ENCODE assay signal across 10 cellular contexts in the genomic region with DNA sequence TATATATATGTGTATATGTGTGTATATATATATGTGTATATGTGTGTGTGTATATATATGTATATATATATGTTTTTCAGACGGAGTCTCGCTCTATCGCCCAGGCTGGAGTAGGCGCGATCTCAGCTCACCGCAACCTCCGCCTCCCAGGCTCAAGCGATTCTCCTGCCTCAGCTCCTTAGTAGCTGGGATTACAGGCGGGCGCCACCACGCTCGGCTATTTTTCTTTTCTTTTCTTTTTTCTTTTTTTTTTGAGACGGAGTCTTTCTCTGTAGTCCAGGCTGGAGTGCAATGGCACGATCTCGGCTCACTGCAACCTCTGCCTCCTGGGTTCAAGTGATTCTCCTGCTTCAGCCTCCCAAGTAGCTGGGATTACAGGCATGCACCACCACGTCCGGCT. TPM values are rescaled to one million over a fixed set of nuclear protein-coding genes. Genes with fewer than 3 reads are reported as not detected.
DNase-seq lines count a peak whose midpoint lies in the region; ATAC-seq, FAIRE-seq and TF ChIP-seq lines count a peak whose summit lies in the region.
"Not testable (repeated sequence)": the region's sequence is repeated elsewhere in the genome, so short reads cannot be mapped to it uniquely, and the experiment has no call there.
"Had no signal": no experiment of that assay in that cellular context is flagged by ENCODE, and none has a peak within 500 bp of the region (broad histone marks: within the 10 kb centered on the region; RNA-seq: fewer than 3 reads in every experiment).

No MANE protein-coding gene starts in this region.

- peak overlapping the region; percentile 51 for H3K27ac Mint-ChIP-seq in activated CD4-positive, alpha-beta T cell treated with anti-CD3 and anti-CD28 coated beads for 36 hours

- H3K36me3 Mint-ChIP-seq in activated CD4-positive, alpha-beta T cell treated with anti-CD3 and anti-CD28 coated beads for 36 hours (ENCODE audit: low read depth), result peaks cover 35% of the 10 kb centered on the region

- TF ChIP-seq POLR2A in A549 (IDR thresholded peaks at IDR 0.05; ENCODE audit: low read length); ovary (IDR thresholded peaks at IDR 0.05): not testable (repeated sequence)

- not testable (repeated sequence) for TF ChIP-seq EP300 in A549 (IDR thresholded peaks at IDR 0.05); ovary (IDR thresholded peaks at IDR 0.05)

- TF ChIP-seq RAD21 in A549 (conservative IDR thresholded peaks at IDR 0.05 in 1 of 2, IDR thresholded peaks at IDR 0.05 in 1 of 2), result not testable (repeated sequence)

- FAIRE-seq in A549 (lab: Jason Lieb, UNC), result not testable (repeated sequence)

- ATAC-seq in A549; activated CD4-positive, alpha-beta T cell treated with anti-CD3 and anti-CD28 coated beads for 36 hours: not testable (repeated sequence)

- H3K4me3 Mint-ChIP-seq in activated CD4-positive, alpha-beta T cell treated with anti-CD3 and anti-CD28 coated beads for 36 hours, result peak overlapping the region; percentile 98

- peaks cover 40% of the 10 kb centered on the region for H3K36me3 ChIP-seq in HUES48 (ENCODE audit: control insufficient read depth, insufficient read depth, low read length)
- not testable (repeated sequence) for H3K36me3 ChIP-seq in ovary

- peak overlapping the region; percentile 72 for H3K4me2 ChIP-seq in A549

- POLR2A ChIA-PET in A549 (lab: Yijun Ruan, JAX), result interaction anchor here (0.6 to 4.5 kb wide), 7 partner anchors 10 to 34 kb away, joined by 3 to 69 read pairs (median 6); a partner anchor contains a TSS
- POLR2A ChIA-PET in activated CD4-positive, alpha-beta T cell treated with anti-CD3 and anti-CD28 coated beads for 36 hours (lab: Charles Lee), result interaction anchor here (1.3 to 2.7 kb wide), 2 partner anchors 10 to 14 kb away, joined by 4 to 9 read pairs; no protein-coding TSS in a partner anchor

- 62% methylated on average over 17 of the region's 17 CpGs for WGBS in A549 (ENCODE audit: missing lambda C conversion rate)
- 45 to 59% (median 51%) methylated on average over 17 of the region's 17 CpGs for WGBS in ovary, 3 donors

- not testable (repeated sequence) for H3K27me3 ChIP-seq in HUES48 (ENCODE audit: control insufficient read depth, insufficient read depth, low read length); ovary

- DNase-seq in A549 (ENCODE audit: low read depth in 1 of 2, low spot score in 1 of 2); activated CD4-positive, alpha-beta T cell treated with anti-CD3 and anti-CD28 coated beads for 36 hours; choroid plexus epithelial cell (ENCODE audit: low read depth); ovary: not testable (repeated sequence)

- CTCF ChIA-PET in A549 (lab: Yijun Ruan, JAX), result interaction anchor here (0.7 to 42.0 kb wide), 7 partner anchors 10 to 310 kb away, joined by 3 to 1389 read pairs (median 5); a partner anchor contains a TSS
- CTCF ChIA-PET in activated CD4-positive, alpha-beta T cell treated with anti-CD3 and anti-CD28 coated beads for 36 hours (lab: Charles Lee), result interaction anchor here (0.6 to 4.6 kb wide), 3 partner anchors 33 to 73 kb away, joined by 3 to 52 read pairs (median 4); a partner anchor contains a TSS

- H3K4me1 Mint-ChIP-seq in activated CD4-positive, alpha-beta T cell treated with anti-CD3 and anti-CD28 coated beads for 36 hours, result peaks cover 48% of the 10 kb centered on the region

- not testable (repeated sequence) for TF ChIP-seq CTCF in A549 (IDR thresholded peaks at IDR 0.05); choroid plexus epithelial cell (conservative IDR thresholded peaks at IDR 0.05; ENCODE audit: low read depth, low read length); ovary (IDR thresholded peaks at IDR 0.05)

- peak overlapping the region; percentile 73 for H3K9ac ChIP-seq in HUES48 (ENCODE audit: low read depth, low read length)

- H3K9me3 Mint-ChIP-seq in activated CD4-positive, alpha-beta T cell treated with anti-CD3 and anti-CD28 coated beads for 36 hours (ENCODE audit: low read depth), result not testable (repeated sequence)

- H3K27ac ChIP-seq in A549, result peak overlapping the region; percentile 95 to 96
- H3K27ac ChIP-seq in HUES48 (ENCODE audit: low read depth, low read length); ovary: not testable (repeated sequence)

- H3K4me3 ChIP-seq in A549 (peak overlapping the region; percentile 56), HUES48 (ENCODE audit: low read depth, low read length) (peak overlapping the region; percentile 77), choroid plexus epithelial cell (ENCODE audit: low read depth, low read length) (peak overlapping the region; percentile 84), iPS-11a (ENCODE audit: low read depth, low read length) (peak overlapping the region; percentile 81), ovary (peak overlapping the region; percentile 96)

- H3K4me1 ChIP-seq in A549, result peaks cover 33% of the 10 kb centered on the region
- H3K4me1 ChIP-seq in HUES48 (ENCODE audit: control insufficient read depth, insufficient read depth, low read length); ovary (ENCODE audit: insufficient read depth): not testable (repeated sequence)

- intact Hi-C loops in activated CD4-positive, alpha-beta T cell treated with anti-CD3 and anti-CD28 coated beads for 36 hours (cut with DNase I, micrococcal nuclease); ovary (cut with DNase I): not testable (repeated sequence)

- not testable (repeated sequence) for H3K9me3 ChIP-seq in A549; HUES48 (ENCODE audit: control insufficient read depth, insufficient read depth, low read length); ovary

- H3K27me3 Mint-ChIP-seq in activated CD4-positive, alpha-beta T cell treated with anti-CD3 and anti-CD28 coated beads for 36 hours, result not testable (repeated sequence)

RNA-seq across cellular contexts. Expression of a gene that starts 0.8 kb away (rescaled TPM):
- polyA plus RNA-seq in A549 (2011; rRNA removed) (169 and 182 TPM in 2 replicates), A549 (2017; fragmentation: RNase III; extraction: RNeasy Plus Mini Kit Qiagen cat#74134 plus additional on column Dnase treatment) (134 to 153 TPM (median 135 TPM) in 3 replicates), ovary (1,000 to 10,000 TPM in 1 of 2 donors, 100 to 1,000 TPM in 1; 591 to 1,198 TPM)
- 198 and 215 TPM in 2 replicates for polyA plus RNA-seq in A549 (2012; cell fraction: cytosol; rRNA removed)
- 223 and 230 TPM in 2 replicates for polyA plus RNA-seq in A549 (2012; cell fraction: nucleus; rRNA removed)
- polyA minus RNA-seq in A549 (2011; rRNA and poly(A)+ RNA removed), result 109 and 128 TPM in 2 replicates
- 100 to 1,000 TPM; 317 to 374 TPM for total RNA-seq in activated CD4-positive, alpha-beta T cell treated with anti-CD3 and anti-CD28 coated beads for 36 hours
- total RNA-seq in ovary, result 100 to 1,000 TPM; 645 to 985 (median 727) TPM

RNA-seq across cellular contexts. Expression of a gene that starts 32.4 kb away (rescaled TPM):
- polyA plus RNA-seq in A549 (2011; rRNA removed) (114 and 157 TPM in 2 replicates), A549 (2017; fragmentation: RNase III; extraction: RNeasy Plus Mini Kit Qiagen cat#74134 plus additional on column Dnase treatment) (145 to 155 TPM (median 152 TPM) in 3 replicates), ovary (100 to 1,000 TPM; 257 to 330 TPM)
- polyA plus RNA-seq in A549 (2012; cell fraction: cytosol; rRNA removed), result 206 and 214 TPM in 2 replicates
- 110 and 135 TPM in 2 replicates for polyA plus RNA-seq in A549 (2012; cell fraction: nucleus; rRNA removed)
- polyA minus RNA-seq in A549 (2011; rRNA and poly(A)+ RNA removed), result 32.1 and 48.1 TPM in 2 replicates
- 100 to 1,000 TPM; 150 to 178 TPM for total RNA-seq in activated CD4-positive, alpha-beta T cell treated with anti-CD3 and anti-CD28 coated beads for 36 hours
- total RNA-seq in ovary, result 100 to 1,000 TPM; 169 to 412 (median 211) TPM

RNA-seq across cellular contexts. Expression of a gene that starts 32.9 kb away (rescaled TPM):
- polyA plus RNA-seq in A549 (2011; rRNA removed) (32.3 and 36.9 TPM in 2 replicates), A549 (2017; fragmentation: RNase III; extraction: RNeasy Plus Mini Kit Qiagen cat#74134 plus additional on column Dnase treatment) (93.8 to 112 TPM (median 105 TPM) in 3 replicates), ovary (10 to 100 TPM; 62.4 to 86.0 TPM)
- polyA plus RNA-seq in A549 (2012; cell fraction: cytosol; rRNA removed), result 44.9 and 64.2 TPM in 2 replicates
- polyA plus RNA-seq in A549 (2012; cell fraction: nucleus; rRNA removed), result 81.9 and 84.0 TPM in 2 replicates
- 31.1 and 39.1 TPM in 2 replicates for polyA minus RNA-seq in A549 (2011; rRNA and poly(A)+ RNA removed)
- total RNA-seq in activated CD4-positive, alpha-beta T cell treated with anti-CD3 and anti-CD28 coated beads for 36 hours, result 1 to 10 TPM; 1.6 to 2.5 TPM
- total RNA-seq in ovary, result 100 to 1,000 TPM in 5 of 7 donors, 10 to 100 TPM in 2; 28.0 to 162 (median 129) TPM

RNA-seq across cellular contexts. Expression of a gene that starts 58.2 kb away (rescaled TPM):
- polyA plus RNA-seq in A549 (2011; rRNA removed), result not detected in 2 replicates
- 0.03 TPM in 1 of 2 replicates, not detected in the other for polyA plus RNA-seq in A549 (2012; cell fraction: cytosol; rRNA removed)
- polyA plus RNA-seq in A549 (2012; cell fraction: nucleus; rRNA removed), result not detected in 2 replicates
- polyA plus RNA-seq in A549 (2017; fragmentation: RNase III; extraction: RNeasy Plus Mini Kit Qiagen cat#74134 plus additional on column Dnase treatment), result 0.04 TPM in 1 of 3 replicates, not detected in the others
- not detected in 2 replicates for polyA minus RNA-seq in A549 (2011; rRNA and poly(A)+ RNA removed)
- not detected for total RNA-seq in activated CD4-positive, alpha-beta T cell treated with anti-CD3 and anti-CD28 coated beads for 36 hours
- not detected for total RNA-seq in ovary
- not detected for polyA plus RNA-seq in ovary
- total RNA-seq: A172, dermis blood vessel endothelial cell, left cardiac atrium had no signal
- polyA plus RNA-seq: thymus had no signal

Comparison
In these comparisons a context has a peak if more than half of its experiments do, and no peak if none do; other contexts are left out.
1. RNA of a gene that starts 32.9 kb away (total RNA-seq): 28.0 to 162 TPM in ovary; 1.6 to 2.5 TPM in activated CD4-positive, alpha-beta T cell treated with anti-CD3 and anti-CD28 coated beads for 36 hours; every median in the first group is over 4 times any median in the second.
2. Peak in every context shown above with its lines, with median percentiles within 50 percentile points of each other: H3K4me3 ChIP-seq.